Comparison of ENCODE assay signal across 9 cellular contexts in genomic region chr9:93302586-93303257, GRCh38.
DNase-seq lines count a peak whose midpoint lies in the region; ATAC-seq and TF ChIP-seq lines count a peak whose summit lies in the region.
"Had no signal": no experiment of that assay in that cellular context is flagged by ENCODE, and none has a peak within 500 bp of the region (broad histone marks: within the 10 kb centered on the region; RNA-seq: fewer than 3 reads in every experiment).

No MANE protein-coding gene starts in this region.

- H3K27me3 ChIP-seq in GM23248 (replicated peaks; ENCODE audit: insufficient read depth): no peaks in the 10 kb centered on the region
- no peaks in the 10 kb centered on the region for H3K27me3 ChIP-seq in fibroblast of lung (ENCODE audit: control insufficient read depth, insufficient read depth, low read length)
- H3K27me3 ChIP-seq in neutrophil: no peaks in the 10 kb centered on the region
- H3K27me3 ChIP-seq in upper lobe of right lung: no peaks in the 10 kb centered on the region

- H3F3A ChIP-seq in GM23248 (ENCODE audit: insufficient read depth): no peaks in the 10 kb centered on the region

- in situ Hi-C loops in GM23248 (cut with MboI): loop anchor here (10.0 kb wide), 1 partner anchor 138 kb away; no protein-coding TSS in a partner anchor

- H3K4me1 ChIP-seq in GM23248 (ENCODE audit: insufficient read depth) (no peaks in the 10 kb centered on the region), fibroblast of lung (ENCODE audit: control insufficient read depth, extremely low read depth, insufficient read depth, low read length) (no peaks in the 10 kb centered on the region), neutrophil (ENCODE audit: control insufficient read depth in 1 of 2, insufficient read depth in 1 of 2, low read depth in 1 of 2, low read length in 1 of 2) (peaks cover 35 to 43% of the 10 kb centered on the region in 2 experiments), upper lobe of right lung (no peaks in the 10 kb centered on the region)
- H3K4me1 ChIP-seq: HAP-1 had no signal

- H3K9ac ChIP-seq in GM23248 (no peak overlapping the region), fibroblast of lung (ENCODE audit: insufficient read depth, low read length) (no peak overlapping the region)

- H4K20me1 ChIP-seq in GM23248 (ENCODE audit: insufficient read depth) (no peaks in the 10 kb centered on the region), fibroblast of lung (ENCODE audit: control insufficient read depth, extremely low read depth, insufficient read depth, low read length) (no peaks in the 10 kb centered on the region)

- H2AFZ ChIP-seq in GM23248 (no peak overlapping the region), fibroblast of lung (ENCODE audit: low read length) (no peak overlapping the region)

- H3K79me2 ChIP-seq in GM23248 (ENCODE audit: insufficient read depth): no peaks in the 10 kb centered on the region
- no peaks in the 10 kb centered on the region for H3K79me2 ChIP-seq in fibroblast of lung (ENCODE audit: control insufficient read depth, insufficient read depth, low read length)

- peak; percentile 64 for TF ChIP-seq CTCF in AG09319 (IDR thresholded peaks at IDR 0.05; ENCODE audit: low read depth, low read length)
- peak; percentile 48 to 65 for TF ChIP-seq CTCF in fibroblast of lung (conservative IDR thresholded peaks at IDR 0.05 in 1 of 2, IDR thresholded peaks at IDR 0.05 in 1 of 2; ENCODE audit: low read depth in 1 of 2, low read length in 2 of 2)
- TF ChIP-seq CTCF in neutrophil (IDR thresholded peaks at IDR 0.05): peak; percentile 57
- TF ChIP-seq CTCF in upper lobe of right lung (IDR thresholded peaks at IDR 0.05): peak; percentile 58

- no peaks in the 10 kb centered on the region for H3K9me2 ChIP-seq in GM23248 (ENCODE audit: insufficient read depth)

- H3K4me3 ChIP-seq in GM23248: no peak overlapping the region
- H3K4me3 ChIP-seq in fibroblast of lung (replicated peaks in 1 of 4; ENCODE audit: control extremely low read depth in 1 of 4, insufficient read depth in 1 of 4, low read depth in 3 of 4, low read length in 4 of 4): no peak overlapping the region
- H3K4me3 ChIP-seq in neutrophil (ENCODE audit: low read depth in 1 of 2, low read length in 1 of 2): peak overlapping the region in 1 of 2 experiments; percentile 19
- H3K4me3 ChIP-seq in upper lobe of right lung: no peak overlapping the region
- H3K4me3 ChIP-seq: HAP-1 had no signal

- intact Hi-C loops in upper lobe of right lung (cut with DNase I): loop anchor here (10.0 kb wide), 1 partner anchor 148 kb away; no protein-coding TSS in a partner anchor

- peak; percentile 19 for DNase-seq in AG09319 (ENCODE audit: extremely low read depth, low read depth)
- peak; percentile 72 for DNase-seq in GM23248
- peak; percentile 59 for DNase-seq in NOMO-1 treated with DMSO at 0.1 percent for 48 hours (lab: John Stamatoyannopoulos, UW; ENCODE audit: unreplicated experiment)
- peak; percentile 44 for DNase-seq in activated T-cell treated with anti-CD3 and anti-CD28 coated beads for 24 hours (ENCODE audit: low read depth)
- DNase-seq in fibroblast of lung (ENCODE audit: low read depth in 2 of 2): peak; percentile 42 to 68
- peak; percentile 73 for DNase-seq in upper lobe of right lung

- no peak overlapping the region for H3K27ac ChIP-seq in GM23248
- no peak overlapping the region for H3K27ac ChIP-seq in fibroblast of lung (ENCODE audit: insufficient read depth, low read length)
- H3K27ac ChIP-seq in neutrophil: peak overlapping the region; percentile 58
- H3K27ac ChIP-seq in upper lobe of right lung: no peak overlapping the region

- H3K4me2 ChIP-seq in GM23248 (ENCODE audit: unreplicated experiment) (no peak overlapping the region), fibroblast of lung (ENCODE audit: extremely low read depth, insufficient read depth, low read length) (no peak overlapping the region)

- H3K36me3 ChIP-seq in GM23248 (ENCODE audit: low read depth) (no peaks in the 10 kb centered on the region), fibroblast of lung (ENCODE audit: control insufficient read depth, insufficient read depth, low read length) (no peaks in the 10 kb centered on the region), neutrophil (no peaks in the 10 kb centered on the region), upper lobe of right lung (no peaks in the 10 kb centered on the region)

- ATAC-seq in upper lobe of right lung (peak; percentile 72), HG03565 (IDR thresholded peaks at IDR 0.05; ENCODE audit: unreplicated experiment) (no peak)

- WGBS in GM23248 (ENCODE audit: low coverage in 1 of 2, low lambda C conversion rate in 2 of 2, missing lambda C conversion rate in 2 of 2), 2 experiments: 44 to 49% methylated on average over 5 to 6 of the region's 6 CpGs

- H3K9me3 ChIP-seq in GM23248 (ENCODE audit: low read depth) (no peaks in the 10 kb centered on the region), fibroblast of lung (ENCODE audit: control insufficient read depth, insufficient read depth, low read depth, low read length) (no peaks in the 10 kb centered on the region), neutrophil (no peaks in the 10 kb centered on the region), upper lobe of right lung (no peaks in the 10 kb centered on the region)
- H3K9me3 ChIP-seq: HAP-1 had no signal

Comparison
In these comparisons a context has a peak if more than half of its experiments do, and no peak if none do; other contexts are left out.
1. DNase-seq: peak in every context shown above with its lines; median percentile 73 in upper lobe of right lung; 72 in GM23248; 59 in NOMO-1 treated with DMSO at 0.1 percent for 48 hours; 55 in fibroblast of lung; 44 in activated T-cell treated with anti-CD3 and anti-CD28 coated beads for 24 hours; 19 in AG09319.